In genomic region chrX:30888526-30889146, GRCh38 we compare ENCODE assay signal across 8 cellular contexts. TPM values are rescaled to one million over a fixed set of nuclear protein-coding genes. Genes with fewer than 3 reads are reported as not detected.
DNase-seq lines count a peak whose midpoint lies in the region; ATAC-seq and TF ChIP-seq lines count a peak whose summit lies in the region.

No MANE protein-coding gene starts in this region.

- no peaks in the 10 kb centered on the region for H3K9me3 Mint-ChIP-seq in immature natural killer cell

- H3K4me2 ChIP-seq in PC-9: peak overlapping the region; percentile 91

- peaks cover 45% of the 10 kb centered on the region for H3K4me1 ChIP-seq in PC-9 (replicated peaks; ENCODE audit: insufficient read depth)

- peak overlapping the region; percentile 72 to 86 (median 80) for H3K4me3 Mint-ChIP-seq in immature natural killer cell

- CTCF ChIA-PET in PC-9 (lab: Charles Lee): no interaction called here

- peak overlapping the region; percentile 88 for H2AFZ ChIP-seq in PC-9

- peak overlapping the region; percentile 71 for H3K27ac ChIP-seq in PC-9

- H3K79me2 ChIP-seq in PC-9 (ENCODE audit: low read depth): peaks cover 52% of the 10 kb centered on the region

- peak overlapping the region; percentile 17 to 94 (median 72) for H3K27ac Mint-ChIP-seq in immature natural killer cell

- H3K9me3 ChIP-seq in PC-9 (ENCODE audit: insufficient read depth, low read depth): peaks cover 4% of the 10 kb centered on the region; the same call in 1 of the 2 replicates

- no peaks in the 10 kb centered on the region for H3K36me3 Mint-ChIP-seq in immature natural killer cell

- peaks cover 20 to 45% of the 10 kb centered on the region in 2 donors for H3K4me1 Mint-ChIP-seq in immature natural killer cell

- no peaks in the 10 kb centered on the region for H3K9me2 ChIP-seq in PC-9 (ENCODE audit: insufficient read depth)

- H3K36me3 ChIP-seq in PC-9 (ENCODE audit: low read depth): no peaks in the 10 kb centered on the region

- no TSS peak for BruUV-seq in PC-9 (replicated peaks; lab: Mats Ljungman, UMichigan)

- POLR2A ChIA-PET in PC-9 (lab: Charles Lee; ENCODE audit: unreplicated experiment): interaction anchor here (0.7 kb wide), 2 partner anchors 13 to 1226 kb away, joined by 6 to 10 read pairs; no protein-coding TSS in a partner anchor

- ATAC-seq in HG02763 (IDR thresholded peaks at IDR 0.05; ENCODE audit: unreplicated experiment): peak; percentile 20

- H3K27me3 ChIP-seq in PC-9 (ENCODE audit: insufficient read depth, low read depth): no peaks in the 10 kb centered on the region

- no peaks in the 10 kb centered on the region for H4K20me1 ChIP-seq in PC-9 (ENCODE audit: insufficient read depth)

- intact Hi-C loops in PC-9 (cut with micrococcal nuclease; ENCODE audit: unreplicated experiment): loop anchor here (1.0 to 5.0 kb wide), 3 partner anchors 12 to 69 kb away; no protein-coding TSS in a partner anchor

- no peak for TF ChIP-seq CTCF in PC-9 (conservative IDR thresholded peaks at IDR 0.05)

- H3F3A ChIP-seq in PC-9 (ENCODE audit: insufficient read depth, low read depth): peaks cover 13% of the 10 kb centered on the region; the same call in 1 of the 2 replicates

- peak; percentile 28 for DNase-seq in NCI-H748 (lab: John Stamatoyannopoulos, UW; ENCODE audit: unreplicated experiment)
- no peak for DNase-seq in NCI-H748 treated with DMSO at 0.1 percent for 48 hours (lab: John Stamatoyannopoulos, UW)
- DNase-seq in PC-9: no peak
- peak; percentile 33 for DNase-seq in astrocyte of the hippocampus (ENCODE audit: low read depth, low spot score)
- DNase-seq in immature natural killer cell: no peak
- peak in 2 of 3 donors; percentile 15 to 24 for DNase-seq in stimulated activated CD4-positive, alpha-beta T cell treated with anti-CD3 and anti-CD28 coated beads, Interleukin-12 subunit alpha, Interleukin-12 subunit beta, amount 100 ng/mL, for 48 hours (ENCODE audit: low read depth in 2 of 3, low spot score in 1 of 3)
- no peak for DNase-seq in H4 (ENCODE audit: low spot score)

- peaks cover 0 to 7% (median 1%) of the 10 kb centered on the region in 3 donors for H3K27me3 Mint-ChIP-seq in immature natural killer cell (ENCODE audit: low read depth in 3 of 3)

- peak overlapping the region; percentile 89 for H3K4me3 ChIP-seq in PC-9

RNA-seq across cellular contexts. Expression of gene TAB3, which starts 0.4 kb away (rescaled TPM):
- 46.7 and 50.8 TPM in 2 replicates for total RNA-seq in PC-9 (2021)
- 1 to 10 TPM; 2.0 to 6.5 (median 3.9) TPM for polyA plus RNA-seq in immature natural killer cell
- total RNA-seq in H4 (2014; rRNA removed; shearing (Covaris generic)): 10.8 and 11.0 TPM in 2 replicates

Comparison
In these comparisons a context has a peak if more than half of its experiments do, and no peak if none do; other contexts are left out.
1. DNase-seq: peak in NCI-H748 (single experiment), astrocyte of the hippocampus (single experiment) and stimulated activated CD4-positive, alpha-beta T cell treated with anti-CD3 and anti-CD28 coated beads, Interleukin-12 subunit alpha, Interleukin-12 subunit beta, amount 100 ng/mL, for 48 hours (2 of 3); none in NCI-H748 treated with DMSO at 0.1 percent for 48 hours (single experiment), PC-9 (0 of 2), immature natural killer cell (0 of 3) and H4 (single experiment).